8 cellular contexts compared by ENCODE assay signal in genomic region chr1:202122639-202123335, GRCh38. TPM values are rescaled to one million over a fixed set of nuclear protein-coding genes. Genes with fewer than 3 reads are reported as not detected.
A peak's percentile ranks its signal among the peaks of the same experiment; 100 is the strongest.
DNase-seq lines count a peak whose midpoint lies in the region; ATAC-seq, FAIRE-seq and TF ChIP-seq lines count a peak whose summit lies in the region.

TSS of gene GPR37L1 (plus strand) at chr1:202122917. CDS start at chr1:202122964, 47 bp downstream.

- DNase-seq in IMR-90 (peak; percentile 50), astrocyte (ENCODE audit: low read depth) (no peak), iPS-NIHi7 (ENCODE audit: extremely low spot score) (peak; percentile 92), testis (peak; percentile 88), KBM-7 (no peak), GM10266 (ENCODE audit: extremely low spot score) (no peak)
- DNase-seq in activated CD4-positive, alpha-beta memory T cell treated with anti-CD3 and anti-CD28 coated beads for 36 hours, result no peak

- H2BK5ac ChIP-seq in IMR-90 (ENCODE audit: low read depth, low read length, poor library complexity, severe bottlenecking), result no peak within 1 kb of the TSS

- intact Hi-C loops in IMR-90 (cut with micrococcal nuclease) (loop anchor here (1.0 kb wide), 1 partner anchor 13 kb away; no protein-coding TSS in a partner anchor), testis (cut with DNase I; ENCODE audit: low total_unique reads) (no loop called here)
- intact Hi-C loops in activated CD4-positive, alpha-beta memory T cell treated with anti-CD3 and anti-CD28 coated beads for 36 hours (cut with micrococcal nuclease), result no loop called here

- TF ChIP-seq RAD21 in IMR-90 (IDR thresholded peaks at IDR 0.05; ENCODE audit: low read length), result peak; percentile 36

- no peaks in the 10 kb centered on the region for H3K9me1 ChIP-seq in IMR-90 (ENCODE audit: insufficient read depth, low read length)

- H3K27ac Mint-ChIP-seq in astrocyte (ENCODE audit: unreplicated experiment), result no peak within 1 kb of the TSS
- H3K27ac Mint-ChIP-seq in activated CD4-positive, alpha-beta memory T cell treated with anti-CD3 and anti-CD28 coated beads for 36 hours, result no peak within 1 kb of the TSS

- no peak within 1 kb of the TSS for H4K8ac ChIP-seq in IMR-90 (ENCODE audit: low read depth in 2 of 2, low read length in 2 of 2)

- H3K4me3 Mint-ChIP-seq in astrocyte (ENCODE audit: unreplicated experiment), result no peak within 1 kb of the TSS
- H3K4me3 Mint-ChIP-seq in activated CD4-positive, alpha-beta memory T cell treated with anti-CD3 and anti-CD28 coated beads for 36 hours, result no peak within 1 kb of the TSS

- in situ Hi-C loops in IMR-90 (cut with MboI; ENCODE audit: low sequenced_read_pairs), result loop anchor here (10.0 kb wide), 1 partner anchor 228 kb away; no protein-coding TSS in a partner anchor
- in situ Hi-C loops in KBM-7 (cut with MboI; ENCODE audit: low pct_unique_long_range_greater_than_20kb, low sequenced_read_pairs), result loop anchor here (10.0 to 25.0 kb wide), 2 partner anchors 108 to 235 kb away; partner anchors contain the start of genes ELF3 and SHISA4

- BruUV-seq in IMR-90 (replicated peaks; lab: Mats Ljungman, UMichigan), result no TSS peak

- H2BK20ac ChIP-seq in IMR-90 (ENCODE audit: low read depth, low read length), result no peak within 1 kb of the TSS

- no peak within 1 kb of the TSS for H2BK120ac ChIP-seq in IMR-90 (ENCODE audit: low read depth, low read length)

- 70% methylated on average over 5 of the region's 19 CpGs; no CpG with 5 or more reads in 1 of the 2 experiments for WGBS in IMR-90 (ENCODE audit: extremely low coverage in 2 of 2, insufficient read length in 1 of 2), 2 experiments
- WGBS in testis, 2 donors, result 20 to 51% methylated on average over 2 to 19 of the region's 19 CpGs

- H3K9me3 ChIP-seq in IMR-90 (ENCODE audit: control insufficient read depth, insufficient read depth, low read length) (no peaks in the 10 kb centered on the region), astrocyte (ENCODE audit: insufficient read depth, low read depth, low read length) (no peaks in the 10 kb centered on the region), testis (no peaks in the 10 kb centered on the region)

- ATAC-seq in IMR-90 (ENCODE audit: low read depth) (peak; percentile 84), HG03139 (IDR thresholded peaks at IDR 0.05; ENCODE audit: unreplicated experiment) (no peak)

- no peak within 1 kb of the TSS for H3K14ac ChIP-seq in IMR-90 (replicated peaks; ENCODE audit: low read depth, low read length)

- dilution Hi-C loops in IMR-90 (cut with HindIII; ENCODE audit: low sequenced_read_pairs, unreplicated experiment), result no loop called here

- H3K9ac ChIP-seq in IMR-90 (ENCODE audit: low read depth, low read length) (no peak within 1 kb of the TSS), astrocyte (ENCODE audit: low read length) (no peak within 1 kb of the TSS)

- TF ChIP-seq POLR2A in IMR-90 (IDR thresholded peaks at IDR 0.05; ENCODE audit: low read depth, low read length), result no peak
- TF ChIP-seq POLR2A in testis (IDR thresholded peaks at IDR 0.05), result no peak

- peak; percentile 58 for TF ChIP-seq CTCF in IMR-90 (conservative IDR thresholded peaks at IDR 0.05; ENCODE audit: low read depth, low read length)
- TF ChIP-seq CTCF in astrocyte (IDR thresholded peaks at IDR 0.05; ENCODE audit: insufficient read depth, low read depth, low read length), result peak; percentile 6
- TF ChIP-seq CTCF in testis (IDR thresholded peaks at IDR 0.05), result peak; percentile 48 to 71 (median 61)
- TF ChIP-seq CTCF in GM10266 (IDR thresholded peaks at IDR 0.05; ENCODE audit: control insufficient read depth, insufficient read depth, low read depth, missing control alignments), result no peak

- no peaks in the 10 kb centered on the region for H3K79me1 ChIP-seq in IMR-90 (ENCODE audit: low read depth in 1 of 2, low read length in 2 of 2)

- no peak for FAIRE-seq in astrocyte (lab: Jason Lieb, UNC)

- H3K36me3 ChIP-seq in IMR-90 (ENCODE audit: control insufficient read depth, insufficient read depth, low read length) (no peaks in the 10 kb centered on the region), astrocyte (ENCODE audit: insufficient read depth, low read length) (no peaks in the 10 kb centered on the region), testis (ENCODE audit: low read depth, missing control alignments) (no peaks in the 10 kb centered on the region)

- H3K4me1 Mint-ChIP-seq in astrocyte (ENCODE audit: low read depth, unreplicated experiment), result peaks cover 6% of the 10 kb centered on the region
- H3K4me1 Mint-ChIP-seq in activated CD4-positive, alpha-beta memory T cell treated with anti-CD3 and anti-CD28 coated beads for 36 hours (ENCODE audit: low read depth), result no peaks in the 10 kb centered on the region

- H3K23ac ChIP-seq in IMR-90 (ENCODE audit: low read depth, low read length), result 0 out of 2 replicates have a peak within 1 kb of the TSS, but pooled peaks have one; percentile 81

- H4K20me1 ChIP-seq in IMR-90 (ENCODE audit: insufficient read depth, low read length) (no peaks in the 10 kb centered on the region), astrocyte (ENCODE audit: insufficient read depth, low read length) (no peaks in the 10 kb centered on the region)

- CTCF ChIA-PET in IMR-90 (lab: Yijun Ruan, JAX), result interaction anchor here (0.6 to 1.6 kb wide), 2 partner anchors 12 to 120 kb away, joined by 4 to 5 read pairs; no protein-coding TSS in a partner anchor
- CTCF ChIA-PET in activated CD4-positive, alpha-beta memory T cell treated with anti-CD3 and anti-CD28 coated beads for 36 hours (lab: Charles Lee), result interaction anchor here (3.1 kb wide), 1 partner anchor 12 kb away, joined by 9 read pairs; no protein-coding TSS in a partner anchor

- H3K4me1 ChIP-seq in IMR-90 (ENCODE audit: control insufficient read depth, insufficient read depth, low read length), result no peaks in the 10 kb centered on the region
- H3K4me1 ChIP-seq in astrocyte (ENCODE audit: insufficient read depth, low read length), result no peaks in the 10 kb centered on the region
- peaks cover 8% of the 10 kb centered on the region for H3K4me1 ChIP-seq in testis

- H3K36me3 Mint-ChIP-seq in astrocyte (ENCODE audit: low read depth, unreplicated experiment), result no peaks in the 10 kb centered on the region
- no peaks in the 10 kb centered on the region for H3K36me3 Mint-ChIP-seq in activated CD4-positive, alpha-beta memory T cell treated with anti-CD3 and anti-CD28 coated beads for 36 hours

- H2AK9ac ChIP-seq in IMR-90 (replicated peaks; ENCODE audit: low read depth, low read length, poor library complexity), result peak within 1 kb of the TSS; percentile 80

- peaks cover 30% of the 10 kb centered on the region for H3K27me3 Mint-ChIP-seq in astrocyte (ENCODE audit: low read depth, unreplicated experiment)
- no peaks in the 10 kb centered on the region for H3K27me3 Mint-ChIP-seq in activated CD4-positive, alpha-beta memory T cell treated with anti-CD3 and anti-CD28 coated beads for 36 hours

- no peak within 1 kb of the TSS for H2BK15ac ChIP-seq in IMR-90 (ENCODE audit: low read depth, low read length)

- no peak within 1 kb of the TSS for H4K5ac ChIP-seq in IMR-90 (ENCODE audit: low read depth, low read length)

- H3K4me3 ChIP-seq in IMR-90 (ENCODE audit: insufficient read depth, low read depth, low read length) (no peak within 1 kb of the TSS), astrocyte (ENCODE audit: insufficient read depth, low read depth, low read length) (no peak within 1 kb of the TSS), testis (no peak within 1 kb of the TSS)

- no peak within 1 kb of the TSS for H4K91ac ChIP-seq in IMR-90 (ENCODE audit: insufficient read depth, low read depth, low read length)

- peaks cover 2% of the 10 kb centered on the region for H3K9me3 Mint-ChIP-seq in astrocyte (ENCODE audit: unreplicated experiment)
- H3K9me3 Mint-ChIP-seq in activated CD4-positive, alpha-beta memory T cell treated with anti-CD3 and anti-CD28 coated beads for 36 hours, result no peaks in the 10 kb centered on the region

- no peaks in the 10 kb centered on the region for H3K79me2 ChIP-seq in astrocyte (ENCODE audit: insufficient read depth, low read length)

- H2AK5ac ChIP-seq in IMR-90 (ENCODE audit: low read depth, low read length), result no peak within 1 kb of the TSS

- no peak within 1 kb of the TSS for H3K27ac ChIP-seq in IMR-90 (ENCODE audit: insufficient read depth, low read length)
- no peak within 1 kb of the TSS for H3K27ac ChIP-seq in astrocyte (ENCODE audit: low read depth, low read length)
- H3K27ac ChIP-seq in testis, result no peak within 1 kb of the TSS

- H2AFZ ChIP-seq in IMR-90 (replicated peaks; ENCODE audit: low read length, poor library complexity) (peak within 1 kb of the TSS; percentile 27), astrocyte (ENCODE audit: low read depth, low read length) (no peak within 1 kb of the TSS)

- peaks cover 24% of the 10 kb centered on the region for H3K27me3 ChIP-seq in IMR-90 (ENCODE audit: control insufficient read depth, insufficient read depth, low read length)
- H3K27me3 ChIP-seq in astrocyte (ENCODE audit: insufficient read depth, low read length), result peaks cover 7% of the 10 kb centered on the region
- no peaks in the 10 kb centered on the region for H3K27me3 ChIP-seq in testis

- no peak within 1 kb of the TSS for H3K4ac ChIP-seq in IMR-90 (ENCODE audit: low read depth, low read length)

- H3K4me2 ChIP-seq in IMR-90 (ENCODE audit: low read depth, low read length) (no peak within 1 kb of the TSS), astrocyte (ENCODE audit: low read length) (no peak within 1 kb of the TSS)

- H3K56ac ChIP-seq in IMR-90 (ENCODE audit: extremely low read depth, insufficient read depth, low read length), result no peak within 1 kb of the TSS

- POLR2A ChIA-PET in IMR-90 (lab: Charles Lee; ENCODE audit: unreplicated experiment), result interaction anchor here (0.6 kb wide), 1 partner anchor 107 kb away, joined by 3 read pairs; no protein-coding TSS in a partner anchor
- POLR2A ChIA-PET in activated CD4-positive, alpha-beta memory T cell treated with anti-CD3 and anti-CD28 coated beads for 36 hours (lab: Charles Lee), result no interaction called here

- no peak within 1 kb of the TSS for H3K18ac ChIP-seq in IMR-90 (ENCODE audit: low read depth, low read length)

TF ChIP-seq in IMR-90, 13 proteins besides CTCF, POLR2A, EP300 and RAD21 (continues in another document):
- TF ChIP-seq CEBPB (IDR thresholded peaks at IDR 0.05; ENCODE audit: low read depth, low read length) (no peak), MAZ (IDR thresholded peaks at IDR 0.05; ENCODE audit: borderline replicate concordance, low read depth, low read length) (peak; percentile 81; the same call in 1 of the 2 replicates), MAFK (IDR thresholded peaks at IDR 0.05; ENCODE audit: low read depth, low read length) (no peak), BHLHE40 (IDR thresholded peaks at IDR 0.05; ENCODE audit: low read depth, low read length) (0 out of 2 replicates have a peak, but pooled peaks have one; percentile 19), SMC3 (IDR thresholded peaks at IDR 0.05; ENCODE audit: low read depth, low read length) (peak; percentile 49)

RNA-seq across cellular contexts. Expression of gene GPR37L1, which starts in this region (rescaled TPM):
- total RNA-seq in IMR-90 (2012; rRNA removed) (not detected in 2 replicates), astrocyte (not detected in 2 replicates), testis (1 to 10 TPM in 1 of 2 donors, under 1 TPM in 1; 0.56 to 1.6 TPM)
- polyA plus RNA-seq in IMR-90 (2012; rRNA removed) (0.02 TPM in 1 of 2 replicates, not detected in the other), testis (ENCODE audit: insufficient read depth, low read depth, low replicate concordance) (0.42 TPM)
- not detected in 2 replicates for polyA plus RNA-seq in IMR-90 (2012; cell fraction: cytosol; rRNA removed)
- polyA plus RNA-seq in IMR-90 (2012; cell fraction: nucleus; rRNA removed; ENCODE audit: low replicate concordance), result not detected in 2 replicates
- not detected for total RNA-seq in activated CD4-positive, alpha-beta memory T cell treated with anti-CD3 and anti-CD28 coated beads for 36 hours

Comparison
In these comparisons a context has a peak if more than half of its experiments do, and no peak if none do; other contexts are left out.
1. Peak in DNase-seq and ATAC-seq in IMR-90; RNA of the gene not detected or under 1 TPM.
2. DNase-seq: peak in iPS-NIHi7 (single experiment) and testis (single experiment); none in astrocyte (single experiment), KBM-7 (single experiment), activated CD4-positive, alpha-beta memory T cell treated with anti-CD3 and anti-CD28 coated beads for 36 hours (single experiment) and GM10266 (single experiment).